In the genomic region with DNA sequence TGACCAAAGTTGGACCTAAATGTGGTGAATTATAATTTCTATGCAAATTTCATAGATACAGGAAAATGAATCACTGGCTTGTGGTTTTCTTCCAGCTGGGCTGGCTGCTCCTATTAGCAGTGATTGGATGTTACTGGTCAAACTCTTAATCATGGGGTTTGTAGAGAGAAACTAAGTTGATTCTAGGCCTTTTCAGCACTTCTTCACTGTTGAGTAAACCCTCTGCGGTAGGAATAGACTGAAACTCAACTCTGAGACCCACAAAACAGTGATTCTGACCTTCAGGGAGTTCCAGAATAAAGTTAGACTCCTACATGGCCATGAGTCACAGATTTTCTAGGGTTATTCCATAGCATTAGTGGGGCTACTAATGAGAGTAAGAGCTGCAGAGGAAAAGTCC, we compare ENCODE assay signal across 13 cellular contexts. TPM values are rescaled to one million over a fixed set of nuclear protein-coding genes. Genes with fewer than 3 reads are reported as not detected.
DNase-seq lines count a peak whose midpoint lies in the region; ATAC-seq, FAIRE-seq and TF ChIP-seq lines count a peak whose summit lies in the region.
"Had no signal": no experiment of that assay in that cellular context is flagged by ENCODE, and none has a peak within 500 bp of the region (broad histone marks: within the 10 kb centered on the region; RNA-seq: fewer than 3 reads in every experiment).

No MANE protein-coding gene starts in this region.

- H3K36me3 Mint-ChIP-seq in activated naive CD8-positive, alpha-beta T cell treated with anti-CD3 and anti-CD28 coated beads, Interleukin-2, amount 50 U/mL, for 24 hours (ENCODE audit: low read depth) = no peaks in the 10 kb centered on the region
- no peaks in the 10 kb centered on the region for H3K36me3 Mint-ChIP-seq in activated naive CD8-positive, alpha-beta T cell treated with anti-CD3 and anti-CD28 coated beads for 36 hours
- H3K36me3 Mint-ChIP-seq in astrocyte (ENCODE audit: low read depth, unreplicated experiment) = no peaks in the 10 kb centered on the region

- H3K56ac ChIP-seq in mesendoderm (ENCODE audit: low read length) = no peak overlapping the region

- H3K4ac ChIP-seq in mesendoderm (ENCODE audit: low read depth, low read length) = no peak overlapping the region

- H3K9ac ChIP-seq in astrocyte (ENCODE audit: low read length) (no peak overlapping the region), mesendoderm (ENCODE audit: low read length) (no peak overlapping the region)

- no peak overlapping the region for H2BK5ac ChIP-seq in mesendoderm (ENCODE audit: low read length)

- no peak for TF ChIP-seq CTCF in astrocyte (IDR thresholded peaks at IDR 0.05; ENCODE audit: insufficient read depth, low read depth, low read length)

- no peak overlapping the region for H4K5ac ChIP-seq in mesendoderm (ENCODE audit: low read length)

- intact Hi-C loops in posterior cingulate gyrus (cut with DNase I) = no loop called here

- H3K36me3 ChIP-seq in astrocyte (ENCODE audit: insufficient read depth, low read length) (peaks cover 2% of the 10 kb centered on the region), mesendoderm (ENCODE audit: control insufficient read depth, insufficient read depth, low read length) (no peaks in the 10 kb centered on the region)

- no peaks in the 10 kb centered on the region for H3K9me3 Mint-ChIP-seq in activated naive CD8-positive, alpha-beta T cell treated with anti-CD3 and anti-CD28 coated beads, Interleukin-2, amount 50 U/mL, for 24 hours
- no peaks in the 10 kb centered on the region for H3K9me3 Mint-ChIP-seq in activated naive CD8-positive, alpha-beta T cell treated with anti-CD3 and anti-CD28 coated beads for 36 hours
- H3K9me3 Mint-ChIP-seq in astrocyte (ENCODE audit: unreplicated experiment) = no peaks in the 10 kb centered on the region
- H3K9me3 Mint-ChIP-seq: neural crest cell had no signal

- no peak overlapping the region for H2AFZ ChIP-seq in astrocyte (ENCODE audit: low read depth, low read length)

- no peaks in the 10 kb centered on the region for H3K9me3 ChIP-seq in astrocyte (ENCODE audit: insufficient read depth, low read depth, low read length)

- H3K4me1 ChIP-seq in astrocyte (ENCODE audit: insufficient read depth, low read length) (peaks cover 11% of the 10 kb centered on the region), mesendoderm (ENCODE audit: control insufficient read depth, low read depth, low read length) (no peaks in the 10 kb centered on the region)

- no peak overlapping the region for H2AK5ac ChIP-seq in mesendoderm (ENCODE audit: low read length)

- H3K27me3 ChIP-seq in astrocyte (ENCODE audit: insufficient read depth, low read length) (no peaks in the 10 kb centered on the region), mesendoderm (ENCODE audit: insufficient read depth, low read length, poor library complexity) (no peaks in the 10 kb centered on the region)

- no peak overlapping the region for H2BK15ac ChIP-seq in mesendoderm (replicated peaks; ENCODE audit: low read depth)

- H3K79me2 ChIP-seq in astrocyte (ENCODE audit: insufficient read depth, low read length) = no peaks in the 10 kb centered on the region
- no peaks in the 10 kb centered on the region for H3K79me2 ChIP-seq in mesendoderm (ENCODE audit: control insufficient read depth, insufficient read depth, low read length)

- no peak overlapping the region for H2BK120ac ChIP-seq in mesendoderm (ENCODE audit: low read depth, low read length)

- no peak overlapping the region for H3K4me3 Mint-ChIP-seq in activated naive CD8-positive, alpha-beta T cell treated with anti-CD3 and anti-CD28 coated beads, Interleukin-2, amount 50 U/mL, for 24 hours
- H3K4me3 Mint-ChIP-seq in activated naive CD8-positive, alpha-beta T cell treated with anti-CD3 and anti-CD28 coated beads for 36 hours = no peak overlapping the region
- H3K4me3 Mint-ChIP-seq in astrocyte (ENCODE audit: unreplicated experiment) = no peak overlapping the region
- H3K4me3 Mint-ChIP-seq: neural crest cell had no signal

- H3K27ac ChIP-seq in astrocyte (ENCODE audit: low read depth, low read length) (peak overlapping the region; percentile 13), mesendoderm (ENCODE audit: low read depth, low read length) (no peak overlapping the region)

- H3K79me1 ChIP-seq in mesendoderm (ENCODE audit: low read length) = no peaks in the 10 kb centered on the region

- no peak for FAIRE-seq in astrocyte (lab: Jason Lieb, UNC)

- peaks cover 4% of the 10 kb centered on the region for H4K20me1 ChIP-seq in astrocyte (ENCODE audit: insufficient read depth, low read length)

- peak; percentile 81 for ATAC-seq in activated naive CD8-positive, alpha-beta T cell treated with anti-CD3 and anti-CD28 coated beads, Interleukin-2, amount 50 U/mL, for 24 hours
- peak; percentile 75 for ATAC-seq in HG02973 (IDR thresholded peaks at IDR 0.05; ENCODE audit: unreplicated experiment)
- ATAC-seq: HCT116 had no signal

- no peak overlapping the region for H3K18ac ChIP-seq in mesendoderm (ENCODE audit: low read length)

- DNase-seq in activated naive CD8-positive, alpha-beta T cell treated with anti-CD3 and anti-CD28 coated beads, Interleukin-2, amount 50 U/mL, for 24 hours = no peak
- DNase-seq in activated naive CD8-positive, alpha-beta T cell treated with anti-CD3 and anti-CD28 coated beads for 36 hours = no peak
- DNase-seq in astrocyte (ENCODE audit: low read depth) = peak; percentile 95
- peak; percentile 80 for DNase-seq in stromal cell of bone marrow (ENCODE audit: low read depth)
- DNase-seq in ureter (ENCODE audit: low spot score) = no peak
- DNase-seq in posterior cingulate gyrus = no peak
- DNase-seq in mesendoderm = no peak
- DNase-seq: ACHN; activated CD8-positive, alpha-beta memory T cell treated with anti-CD3 and anti-CD28 coated beads for 24 hours; NCI-H510A had no signal

- WGBS in mesendoderm (ENCODE audit: extremely low coverage, insufficient coverage, low lambda C conversion rate) = no CpG with 5 or more reads among the region's 1 CpG

- H3K4me3 ChIP-seq in astrocyte (ENCODE audit: insufficient read depth, low read depth, low read length) = peak overlapping the region; percentile 1
- H3K4me3 ChIP-seq in mesendoderm (ENCODE audit: low read length) = no peak overlapping the region

- H3K4me1 Mint-ChIP-seq in activated naive CD8-positive, alpha-beta T cell treated with anti-CD3 and anti-CD28 coated beads, Interleukin-2, amount 50 U/mL, for 24 hours = peaks cover 8% of the 10 kb centered on the region
- peaks cover 5% of the 10 kb centered on the region for H3K4me1 Mint-ChIP-seq in activated naive CD8-positive, alpha-beta T cell treated with anti-CD3 and anti-CD28 coated beads for 36 hours
- peaks cover 24% of the 10 kb centered on the region for H3K4me1 Mint-ChIP-seq in astrocyte (ENCODE audit: low read depth, unreplicated experiment)
- H3K4me1 Mint-ChIP-seq: neural crest cell had no signal

- H3K4me2 ChIP-seq in astrocyte (ENCODE audit: low read length) (peak overlapping the region; percentile 69), mesendoderm (ENCODE audit: low read length) (no peak overlapping the region)

- H3K27me3 Mint-ChIP-seq in activated naive CD8-positive, alpha-beta T cell treated with anti-CD3 and anti-CD28 coated beads, Interleukin-2, amount 50 U/mL, for 24 hours = no peaks in the 10 kb centered on the region
- no peaks in the 10 kb centered on the region for H3K27me3 Mint-ChIP-seq in activated naive CD8-positive, alpha-beta T cell treated with anti-CD3 and anti-CD28 coated beads for 36 hours
- H3K27me3 Mint-ChIP-seq in astrocyte (ENCODE audit: low read depth, unreplicated experiment) = no peaks in the 10 kb centered on the region

- no peak overlapping the region for H3K27ac Mint-ChIP-seq in activated naive CD8-positive, alpha-beta T cell treated with anti-CD3 and anti-CD28 coated beads, Interleukin-2, amount 50 U/mL, for 24 hours
- no peak overlapping the region for H3K27ac Mint-ChIP-seq in activated naive CD8-positive, alpha-beta T cell treated with anti-CD3 and anti-CD28 coated beads for 36 hours
- H3K27ac Mint-ChIP-seq in astrocyte (ENCODE audit: unreplicated experiment) = peak overlapping the region; percentile 18

- H3K23ac ChIP-seq in mesendoderm (ENCODE audit: low read length) = no peak overlapping the region

- H4K8ac ChIP-seq in mesendoderm (ENCODE audit: low read depth, low read length) = no peak overlapping the region

RNA-seq across cellular contexts. Expression of gene FKTN, which starts 47.9 kb away (rescaled TPM):
- 10 to 100 TPM; 15.8 to 20.7 TPM for total RNA-seq in activated naive CD8-positive, alpha-beta T cell treated with anti-CD3 and anti-CD28 coated beads for 36 hours
- total RNA-seq in astrocyte (17.5 and 21.1 TPM in 2 replicates), ureter (33.7 TPM)
- 8.0 TPM for polyA plus RNA-seq in mesendoderm (2013, experiment 1 of 2)
- polyA plus RNA-seq in mesendoderm (2013, experiment 2 of 2) = 7.1 TPM

Comparison
In these comparisons a context has a peak if more than half of its experiments do, and no peak if none do; other contexts are left out.
1. DNase-seq: peak in astrocyte (single experiment) and stromal cell of bone marrow (single experiment); none in activated naive CD8-positive, alpha-beta T cell treated with anti-CD3 and anti-CD28 coated beads, Interleukin-2, amount 50 U/mL, for 24 hours (single experiment), activated naive CD8-positive, alpha-beta T cell treated with anti-CD3 and anti-CD28 coated beads for 36 hours (single experiment), ureter (single experiment), posterior cingulate gyrus (0 of 10) and mesendoderm (single experiment).